Comparison of ENCODE assay signal across 19 cellular contexts in genomic region chr16:18945233-18945632, GRCh38. TPM values are rescaled to one million over a fixed set of nuclear protein-coding genes. Genes with fewer than 3 reads are reported as not detected.
DNase-seq lines count a peak whose midpoint lies in the region; ATAC-seq and TF ChIP-seq lines count a peak whose summit lies in the region.
"Had no signal": no experiment of that assay in that cellular context is flagged by ENCODE, and none has a peak within 500 bp of the region (broad histone marks: within the 10 kb centered on the region; RNA-seq: fewer than 3 reads in every experiment).

No MANE protein-coding gene starts in this region.

- no peak overlapping the region for H4K12ac ChIP-seq in trophoblast cell (ENCODE audit: low read depth, low read length)

- H3K4me3 ChIP-seq in trophoblast cell (ENCODE audit: low read depth, low read length) (no peak overlapping the region), osteoblast (ENCODE audit: insufficient read depth, low read length) (no peak overlapping the region)

- no peak for ATAC-seq in effector memory CD8-positive, alpha-beta T cell (replicated peaks)
- ATAC-seq in GM21515 (IDR thresholded peaks at IDR 0.05; ENCODE audit: unreplicated experiment), result no peak

- H2AK5ac ChIP-seq in trophoblast cell (ENCODE audit: low read length), result no peak overlapping the region

- H3K4me1 Mint-ChIP-seq in HFFc6 (ENCODE audit: low read depth), result no peaks in the 10 kb centered on the region
- peaks cover 3 to 8% of the 10 kb centered on the region in 2 donors for H3K4me1 Mint-ChIP-seq in effector memory CD8-positive, alpha-beta T cell (ENCODE audit: low read depth in 2 of 2)

- H3K9me3 Mint-ChIP-seq in HFFc6, result no peaks in the 10 kb centered on the region
- H3K9me3 Mint-ChIP-seq in effector memory CD8-positive, alpha-beta T cell, result no peaks in the 10 kb centered on the region

- H2BK12ac ChIP-seq in trophoblast cell (ENCODE audit: low read length), result no peak overlapping the region

- DNase-seq in activated effector memory CD4-positive, alpha-beta T cell treated with anti-CD3 and anti-CD28 coated beads, Interleukin-2, amount 50 U/mL, for 16 hours, result peak; percentile 19
- DNase-seq in activated effector memory CD4-positive, alpha-beta T cell treated with Interleukin-2 at 50 U/mL for 16 hours, result no peak
- DNase-seq in HFFc6, result no peak
- DNase-seq in effector memory CD8-positive, alpha-beta T cell, result no peak
- DNase-seq in trophoblast cell, result peak; percentile 18 to 50
- no peak for DNase-seq in osteoblast (ENCODE audit: insufficient read length, low spot score, missing footprints)
- no peak for DNase-seq in NCI-H1694 (lab: John Stamatoyannopoulos, UW)
- DNase-seq: DMS53, H7, NCI-H1048, NCI-H1436 treated with DMSO at 0.1 percent for 48 hours, NCI-H2081 treated with DMSO at 0.1 percent for 48 hours, NCI-H510A treated with DMSO at 0.1 percent for 48 hours, NCI-H82 had no signal

- no peaks in the 10 kb centered on the region for H3K36me3 ChIP-seq in trophoblast cell (ENCODE audit: control insufficient read depth in 1 of 2, insufficient read depth in 2 of 2, low read length in 2 of 2)
- no peaks in the 10 kb centered on the region for H3K36me3 ChIP-seq in osteoblast (ENCODE audit: insufficient read depth, low read length)
- H3K36me3 ChIP-seq: SJSA1 had no signal

- H3K79me2 ChIP-seq in trophoblast cell (ENCODE audit: control insufficient read depth, insufficient read depth, low read length, poor library complexity) (no peaks in the 10 kb centered on the region), osteoblast (ENCODE audit: insufficient read depth, low read length) (no peaks in the 10 kb centered on the region)

- H3K27me3 Mint-ChIP-seq in HFFc6 (ENCODE audit: insufficient read depth), result peaks cover 11% of the 10 kb centered on the region
- no peaks in the 10 kb centered on the region for H3K27me3 Mint-ChIP-seq in effector memory CD8-positive, alpha-beta T cell

- H3K9ac ChIP-seq in trophoblast cell (ENCODE audit: low read length), result no peak overlapping the region

- no peaks in the 10 kb centered on the region for H3K9me3 ChIP-seq in trophoblast cell (ENCODE audit: insufficient read depth, low read depth, low read length)
- no peaks in the 10 kb centered on the region for H3K9me3 ChIP-seq in osteoblast (ENCODE audit: low read depth, low read length)
- H3K9me3 ChIP-seq: SJSA1 had no signal

- H4K8ac ChIP-seq in trophoblast cell (ENCODE audit: low read depth, low read length), result no peak overlapping the region

- no peaks in the 10 kb centered on the region for H4K20me1 ChIP-seq in osteoblast (ENCODE audit: insufficient read depth, low read length)

- no CpG with 5 or more reads among the region's 7 CpGs for WGBS in trophoblast cell (ENCODE audit: extremely low coverage, insufficient coverage, insufficient read length)

- H3K23ac ChIP-seq in trophoblast cell (ENCODE audit: low read length), result no peak overlapping the region

- H3K27ac Mint-ChIP-seq in HFFc6, result no peak overlapping the region
- H3K27ac Mint-ChIP-seq in effector memory CD8-positive, alpha-beta T cell, result peak overlapping the region in 1 of 2 donors; percentile 85

- no peak overlapping the region for H3K14ac ChIP-seq in trophoblast cell (ENCODE audit: low read length)

- H2BK120ac ChIP-seq in trophoblast cell (ENCODE audit: insufficient read depth, low read length, poor library complexity), result no peak overlapping the region

- H3K4me1 ChIP-seq in trophoblast cell (ENCODE audit: control insufficient read depth in 1 of 2, insufficient read depth in 2 of 2, low read length in 2 of 2) (no peaks in the 10 kb centered on the region), osteoblast (ENCODE audit: insufficient read depth, low read length) (no peaks in the 10 kb centered on the region)

- H4K91ac ChIP-seq in trophoblast cell (ENCODE audit: low read depth, low read length), result no peak overlapping the region

- no peak for TF ChIP-seq CTCF in HFFc6 (IDR thresholded peaks at IDR 0.05)
- TF ChIP-seq CTCF in osteoblast (IDR thresholded peaks at IDR 0.05; ENCODE audit: extremely low read depth, low read depth, low read length), result no peak

- H3K79me1 ChIP-seq in trophoblast cell (ENCODE audit: low read length), result no peaks in the 10 kb centered on the region

- no peak overlapping the region for H3K4me2 ChIP-seq in trophoblast cell (ENCODE audit: low read length)
- H3K4me2 ChIP-seq in osteoblast (ENCODE audit: insufficient read depth, low read length), result no peak overlapping the region

- H3K4me3 Mint-ChIP-seq in HFFc6, result peak overlapping the region; percentile 78; the same call in 1 of the 2 replicates
- peak overlapping the region; percentile 68 to 72 for H3K4me3 Mint-ChIP-seq in effector memory CD8-positive, alpha-beta T cell

- no peaks in the 10 kb centered on the region for H3K36me3 Mint-ChIP-seq in HFFc6 (ENCODE audit: low read depth)
- H3K36me3 Mint-ChIP-seq in effector memory CD8-positive, alpha-beta T cell (ENCODE audit: insufficient read depth), result no peaks in the 10 kb centered on the region
- H3K36me3 Mint-ChIP-seq: CD14-positive monocyte had no signal

- H3K18ac ChIP-seq in trophoblast cell (ENCODE audit: low read length), result no peak overlapping the region

- H2AFZ ChIP-seq in trophoblast cell (ENCODE audit: insufficient read depth, low read length, poor library complexity) (no peak overlapping the region), osteoblast (ENCODE audit: low read length) (no peak overlapping the region)

- H3K4ac ChIP-seq in trophoblast cell (ENCODE audit: low read depth, low read length), result no peak overlapping the region

- H3K27me3 ChIP-seq in trophoblast cell (ENCODE audit: insufficient read depth, low read length) (no peaks in the 10 kb centered on the region), osteoblast (ENCODE audit: insufficient read depth, low read length) (peaks cover 3% of the 10 kb centered on the region)
- H3K27me3 ChIP-seq: SJSA1 had no signal

- no peak overlapping the region for H2BK5ac ChIP-seq in trophoblast cell (ENCODE audit: low read depth, low read length, poor library complexity)

- H3K27ac ChIP-seq in trophoblast cell (ENCODE audit: low read depth, low read length) (no peak overlapping the region), osteoblast (ENCODE audit: low read depth, low read length) (no peak overlapping the region)
- H3K27ac ChIP-seq: HL-60, PC-9, SJSA1 had no signal

RNA-seq across cellular contexts. Expression of gene SMG1, which starts 19.0 kb away (rescaled TPM):
- 10 to 100 TPM; 31.3 to 43.0 (median 35.4) TPM for total RNA-seq in HFFc6 (2021; fragmentation: NEBNext Ultra II Directional; extraction: Animal tissue kit (Norgen Biotek cat#: 25700))
- 15.8 and 16.6 TPM in 2 replicates for polyA plus RNA-seq in trophoblast cell (2013)
- total RNA-seq in osteoblast, result 99.6 and 101 TPM in 2 replicates

RNA-seq across cellular contexts. Expression of gene TMC7, which starts 38.5 kb away (rescaled TPM):
- total RNA-seq in HFFc6 (2021; fragmentation: NEBNext Ultra II Directional; extraction: Animal tissue kit (Norgen Biotek cat#: 25700)), result 1 to 10 TPM in 1 of 6 experiments, under 1 TPM in 5; 0.35 to 1.1 (median 0.58) TPM
- 4.2 and 4.8 TPM in 2 replicates for polyA plus RNA-seq in trophoblast cell (2013)
- 1.1 and 1.5 TPM in 2 replicates for total RNA-seq in osteoblast
- polyA plus RNA-seq: CD14-positive monocyte had no signal

Comparison
In these comparisons a context has a peak if more than half of its experiments do, and no peak if none do; other contexts are left out.
1. DNase-seq: peak in activated effector memory CD4-positive, alpha-beta T cell treated with anti-CD3 and anti-CD28 coated beads, Interleukin-2, amount 50 U/mL, for 16 hours (single experiment) and trophoblast cell (2 of 2); none in activated effector memory CD4-positive, alpha-beta T cell treated with Interleukin-2 at 50 U/mL for 16 hours (single experiment), HFFc6 (single experiment), effector memory CD8-positive, alpha-beta T cell (0 of 3), osteoblast (single experiment) and NCI-H1694 (single experiment).